Comparison of ENCODE assay signal across 13 cellular contexts in genomic region chr2:240919786-240920782, GRCh38. TPM values are rescaled to one million over a fixed set of nuclear protein-coding genes. Genes with fewer than 3 reads are reported as not detected.
A peak's percentile ranks its signal among the peaks of the same experiment; 100 is the strongest.
DNase-seq lines count a peak whose midpoint lies in the region; ATAC-seq and TF ChIP-seq lines count a peak whose summit lies in the region.
"Had no signal": no experiment of that assay in that cellular context is flagged by ENCODE, and none has a peak within 500 bp of the region (broad histone marks: within the 10 kb centered on the region; RNA-seq: fewer than 3 reads in every experiment).

No MANE protein-coding gene starts in this region.

- no peaks in the 10 kb centered on the region for H3K36me3 ChIP-seq in osteoblast (ENCODE audit: insufficient read depth, low read length)
- H3K36me3 ChIP-seq: thoracic aorta had no signal

- H3K4me1 ChIP-seq in osteoblast (ENCODE audit: insufficient read depth, low read length): peaks cover 31% of the 10 kb centered on the region

- DNase-seq in stimulated activated CD4-positive, alpha-beta T cell treated with anti-CD3 and anti-CD28 coated beads, Interleukin-15, amount 100 ng/mL, for 24 hours: peak; percentile 0
- no peak for DNase-seq in stimulated activated CD4-positive, alpha-beta T cell treated with anti-CD3 and anti-CD28 coated beads, Interleukin-2, amount 100 ng/mL, for 48 hours
- peak; percentile 7 for DNase-seq in epidermal melanocyte (ENCODE audit: insufficient read length, low spot score)
- peak; percentile 83 for DNase-seq in osteoblast (ENCODE audit: insufficient read length, low spot score, missing footprints)
- no peak for DNase-seq in cerebellar nuclear complex (lab: John Stamatoyannopoulos, UW)
- DNase-seq in SK-N-DZ (ENCODE audit: low spot score): no peak
- no peak for DNase-seq in GM19240 (ENCODE audit: insufficient read length, low spot score)
- DNase-seq: effector memory CD4-positive, alpha-beta T cell; NCI-H1694 treated with DMSO at 0.1 percent for 48 hours; stimulated activated CD4-positive, alpha-beta T cell treated with anti-CD3 and anti-CD28 coated beads, Interleukin-4, amount 100 ng/mL, for 24 hours had no signal

- H2AFZ ChIP-seq in osteoblast (ENCODE audit: low read length): no peak overlapping the region

- no peaks in the 10 kb centered on the region for H3K27me3 ChIP-seq in osteoblast (ENCODE audit: insufficient read depth, low read length)

- no peak for TF ChIP-seq CTCF in osteoblast (IDR thresholded peaks at IDR 0.05; ENCODE audit: extremely low read depth, low read depth, low read length)

- H3K9me3 ChIP-seq in osteoblast (ENCODE audit: low read depth, low read length): no peaks in the 10 kb centered on the region
- H3K9me3 ChIP-seq: thoracic aorta had no signal

- H4K20me1 ChIP-seq in osteoblast (ENCODE audit: insufficient read depth, low read length): no peaks in the 10 kb centered on the region

- H3K79me2 ChIP-seq in osteoblast (ENCODE audit: insufficient read depth, low read length): no peaks in the 10 kb centered on the region

- no peak overlapping the region for H3K4me3 ChIP-seq in osteoblast (ENCODE audit: insufficient read depth, low read length)
- H3K4me3 ChIP-seq: thoracic aorta had no signal

- ATAC-seq in HG02973 (IDR thresholded peaks at IDR 0.05; ENCODE audit: unreplicated experiment): no peak
- ATAC-seq: activated naive CD4-positive, alpha-beta T cell treated with anti-CD3 and anti-CD28 coated beads, Interleukin-2, amount 50 U/mL, for 72 hours had no signal

- peak overlapping the region; percentile 98 for H3K27ac ChIP-seq in osteoblast (ENCODE audit: low read depth, low read length)

- peak overlapping the region; percentile 51 for H3K4me2 ChIP-seq in osteoblast (ENCODE audit: insufficient read depth, low read length)

RNA-seq across cellular contexts. Expression of gene CROCC2, which starts 13.9 kb away (rescaled TPM):
- total RNA-seq in osteoblast: under 0.01 TPM in 2 replicates
- not detected in 2 replicates for polyA plus RNA-seq in SK-N-DZ (2014; cell fraction: cytosol; rRNA removed)
- polyA plus RNA-seq in SK-N-DZ (2014; cell fraction: nucleus; rRNA removed): not detected in 2 replicates
- total RNA-seq: activated naive CD4-positive, alpha-beta T cell treated with anti-CD3 and anti-CD28 coated beads, Interleukin-2, amount 50 U/mL, for 72 hours; thoracic aorta had no signal

RNA-seq across cellular contexts. Expression of gene MAB21L4, which starts 24.1 kb away (rescaled TPM):
- not detected in 2 replicates for total RNA-seq in osteoblast
- 0.08 TPM in 1 of 2 replicates, not detected in the other for polyA plus RNA-seq in SK-N-DZ (2014; cell fraction: cytosol; rRNA removed)
- 0.57 and 1.2 TPM in 2 replicates for polyA plus RNA-seq in SK-N-DZ (2014; cell fraction: nucleus; rRNA removed)
- total RNA-seq: activated naive CD4-positive, alpha-beta T cell treated with anti-CD3 and anti-CD28 coated beads, Interleukin-2, amount 50 U/mL, for 72 hours; thoracic aorta had no signal

RNA-seq across cellular contexts. Expression of gene AGXT, which starts 51.5 kb away (rescaled TPM):
- not detected in 2 replicates for total RNA-seq in osteoblast
- polyA plus RNA-seq in SK-N-DZ (2014; cell fraction: cytosol; rRNA removed): 0.10 TPM in 1 of 2 replicates, not detected in the other
- polyA plus RNA-seq in SK-N-DZ (2014; cell fraction: nucleus; rRNA removed): not detected in 2 replicates
- total RNA-seq: activated naive CD4-positive, alpha-beta T cell treated with anti-CD3 and anti-CD28 coated beads, Interleukin-2, amount 50 U/mL, for 72 hours; thoracic aorta had no signal

Comparison
In these comparisons a context has a peak if more than half of its experiments do, and no peak if none do; other contexts are left out.
1. DNase-seq: peak in stimulated activated CD4-positive, alpha-beta T cell treated with anti-CD3 and anti-CD28 coated beads, Interleukin-15, amount 100 ng/mL, for 24 hours (single experiment), epidermal melanocyte (single experiment) and osteoblast (single experiment); none in stimulated activated CD4-positive, alpha-beta T cell treated with anti-CD3 and anti-CD28 coated beads, Interleukin-2, amount 100 ng/mL, for 48 hours (0 of 2), cerebellar nuclear complex (0 of 2), SK-N-DZ (single experiment) and GM19240 (single experiment).